ENCODE assay signal across 1 cellular context in the genomic region with DNA sequence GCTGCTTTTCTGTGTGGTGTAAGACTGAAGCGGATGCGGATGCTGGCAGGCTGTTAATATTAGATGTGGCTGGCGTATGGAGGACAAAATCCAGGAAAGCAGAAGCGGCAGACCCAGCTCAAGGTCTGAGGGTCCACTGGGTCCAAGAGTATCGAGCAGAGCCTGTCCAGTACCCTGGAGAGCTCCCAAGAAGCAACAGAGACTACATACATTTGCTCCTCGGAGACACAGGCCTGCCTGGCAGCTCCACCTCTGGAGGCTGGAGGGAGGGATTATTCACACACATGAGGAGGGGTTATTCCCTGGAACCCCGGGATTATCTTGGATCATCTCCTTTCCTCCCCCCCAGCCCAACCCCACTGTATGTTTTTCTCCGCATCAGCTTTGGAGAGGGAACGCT.
TF ChIP-seq lines count a peak whose summit lies in the region.

No MANE protein-coding gene starts in this region.

TF ChIP-seq in GM23338, 12 proteins besides CTCF, POLR2A, EP300 and RAD21 (continued from another document):
- TF ChIP-seq, protein P1, sequence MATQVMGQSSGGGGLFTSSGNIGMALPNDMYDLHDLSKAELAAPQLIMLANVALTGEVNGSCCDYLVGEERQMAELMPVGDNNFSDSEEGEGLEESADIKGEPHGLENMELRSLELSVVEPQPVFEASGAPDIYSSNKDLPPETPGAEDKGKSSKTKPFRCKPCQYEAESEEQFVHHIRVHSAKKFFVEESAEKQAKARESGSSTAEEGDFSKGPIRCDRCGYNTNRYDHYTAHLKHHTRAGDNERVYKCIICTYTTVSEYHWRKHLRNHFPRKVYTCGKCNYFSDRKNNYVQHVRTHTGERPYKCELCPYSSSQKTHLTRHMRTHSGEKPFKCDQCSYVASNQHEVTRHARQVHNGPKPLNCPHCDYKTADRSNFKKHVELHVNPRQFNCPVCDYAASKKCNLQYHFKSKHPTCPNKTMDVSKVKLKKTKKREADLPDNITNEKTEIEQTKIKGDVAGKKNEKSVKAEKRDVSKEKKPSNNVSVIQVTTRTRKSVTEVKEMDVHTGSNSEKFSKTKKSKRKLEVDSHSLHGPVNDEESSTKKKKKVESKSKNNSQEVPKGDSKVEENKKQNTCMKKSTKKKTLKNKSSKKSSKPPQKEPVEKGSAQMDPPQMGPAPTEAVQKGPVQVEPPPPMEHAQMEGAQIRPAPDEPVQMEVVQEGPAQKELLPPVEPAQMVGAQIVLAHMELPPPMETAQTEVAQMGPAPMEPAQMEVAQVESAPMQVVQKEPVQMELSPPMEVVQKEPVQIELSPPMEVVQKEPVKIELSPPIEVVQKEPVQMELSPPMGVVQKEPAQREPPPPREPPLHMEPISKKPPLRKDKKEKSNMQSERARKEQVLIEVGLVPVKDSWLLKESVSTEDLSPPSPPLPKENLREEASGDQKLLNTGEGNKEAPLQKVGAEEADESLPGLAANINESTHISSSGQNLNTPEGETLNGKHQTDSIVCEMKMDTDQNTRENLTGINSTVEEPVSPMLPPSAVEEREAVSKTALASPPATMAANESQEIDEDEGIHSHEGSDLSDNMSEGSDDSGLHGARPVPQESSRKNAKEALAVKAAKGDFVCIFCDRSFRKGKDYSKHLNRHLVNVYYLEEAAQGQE (IDR thresholded peaks at IDR 0.05; ENCODE audit: unreplicated experiment): peak; percentile 81
